In the genomic region with DNA sequence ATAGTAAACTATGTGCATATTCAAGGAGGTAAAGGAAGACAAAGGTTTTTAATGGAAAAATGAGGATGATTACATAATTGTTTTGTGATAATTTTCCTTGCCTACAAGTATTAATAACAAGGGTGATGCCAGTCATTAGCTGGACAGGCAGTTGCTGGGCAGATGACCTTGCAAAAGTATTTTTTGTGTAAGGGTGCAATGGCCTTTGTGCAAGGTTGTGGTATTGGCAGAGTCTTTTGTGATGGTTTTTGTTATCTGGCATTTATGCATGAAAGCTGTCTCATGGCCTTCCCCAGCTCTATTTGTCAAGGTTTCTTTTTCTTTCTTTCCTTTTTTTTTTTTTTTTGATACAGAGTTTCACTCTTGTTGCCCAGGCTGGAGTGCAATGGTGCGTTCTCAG, we compare ENCODE assay signal across 20 cellular contexts.
"Had no signal": no experiment of that assay in that cellular context is flagged by ENCODE, and none has a peak within 500 bp of the region (broad histone marks: within the 10 kb centered on the region; RNA-seq: fewer than 3 reads in every experiment).

No MANE protein-coding gene starts in this region.

- H3K27me3 Mint-ChIP-seq: dendritic cell treated with granulocyte-macrophage colony-stimulating factor and Interleukin-4, amounts not matched to agents 40 ng/mL and 50 ng/mL, for 4 days; effector memory CD8-positive, alpha-beta T cell had no signal

- H3K9me3 ChIP-seq: colonic mucosa, esophagus squamous epithelium, gastrocnemius medialis, heart right ventricle, left lung, lower lobe of right lung, mucosa of descending colon had no signal

- DNase-seq: colonic mucosa; cortex of kidney; effector CD8-positive, alpha-beta T cell; effector memory CD8-positive, alpha-beta T cell; endodermal cell; erythroblast; esophagus squamous epithelium; foreskin melanocyte; gastrocnemius medialis; glutamatergic neuron; head of caudate nucleus; heart right ventricle; left cardiac atrium; left lung; left ventricle myocardium superior; lower lobe of right lung; mucosa of descending colon had no signal

- H3K36me3 Mint-ChIP-seq: mesothelial cell of epicardium had no signal

- H3K27ac Mint-ChIP-seq: dendritic cell treated with granulocyte-macrophage colony-stimulating factor and Interleukin-4, amounts not matched to agents 40 ng/mL and 50 ng/mL, for 4 days; effector memory CD8-positive, alpha-beta T cell; endodermal cell; mesothelial cell of epicardium had no signal

- H3K9me3 Mint-ChIP-seq: dendritic cell treated with granulocyte-macrophage colony-stimulating factor and Interleukin-4, amounts not matched to agents 40 ng/mL and 50 ng/mL, for 4 days; effector memory CD8-positive, alpha-beta T cell; mesothelial cell of epicardium had no signal

- H3K4me3 Mint-ChIP-seq: dendritic cell treated with granulocyte-macrophage colony-stimulating factor and Interleukin-4, amounts not matched to agents 40 ng/mL and 50 ng/mL, for 4 days; effector memory CD8-positive, alpha-beta T cell; endodermal cell; mesothelial cell of epicardium had no signal

- H3K36me3 ChIP-seq: colonic mucosa, esophagus squamous epithelium, gastrocnemius medialis, heart right ventricle, left lung, lower lobe of right lung had no signal

- H3K27ac ChIP-seq: colonic mucosa, epithelial cell of prostate, esophagus squamous epithelium, gastrocnemius medialis, heart right ventricle, left lung, lower lobe of right lung had no signal

- H3K4me3 ChIP-seq: colonic mucosa, esophagus squamous epithelium, gastrocnemius medialis, heart right ventricle, left lung, lower lobe of right lung, mucosa of descending colon had no signal

- H3K4me1 ChIP-seq: colonic mucosa had no signal

- H3K27me3 ChIP-seq: colonic mucosa, esophagus squamous epithelium, gastrocnemius medialis, heart right ventricle, left lung had no signal
